Comparison of ENCODE assay signal across 16 cellular contexts in genomic region chr17:71208111-71208704, GRCh38.
A peak's percentile ranks its signal among the peaks of the same experiment; 100 is the strongest.
DNase-seq lines count a peak whose midpoint lies in the region; ATAC-seq and TF ChIP-seq lines count a peak whose summit lies in the region.
"Had no signal": no experiment of that assay in that cellular context is flagged by ENCODE, and none has a peak within 500 bp of the region (broad histone marks: within the 10 kb centered on the region; RNA-seq: fewer than 3 reads in every experiment).

No MANE protein-coding gene starts in this region.

- H4K20me1 ChIP-seq in PC-3 (ENCODE audit: low read length): no peaks in the 10 kb centered on the region

- no peaks in the 10 kb centered on the region for H3K9me3 ChIP-seq in PC-3 (ENCODE audit: low read length)
- H3K9me3 ChIP-seq in psoas muscle: no peaks in the 10 kb centered on the region
- no peaks in the 10 kb centered on the region for H3K9me3 ChIP-seq in adrenal gland (replicated peaks in 1 of 3)
- H3K9me3 ChIP-seq in SJCRH30 (replicated peaks): no peaks in the 10 kb centered on the region
- H3K9me3 ChIP-seq: breast epithelium, gastrocnemius medialis had no signal

- BruUV-seq in PC-3 (replicated peaks; lab: Mats Ljungman, UMichigan): no TSS peak

- TF ChIP-seq POLR2A in adrenal gland (IDR thresholded peaks at IDR 0.05): no peak

- H3K27ac ChIP-seq in PC-3 (ENCODE audit: low read length) (peak overlapping the region; percentile 75), epithelial cell of prostate (peak overlapping the region; percentile 83), psoas muscle (no peak overlapping the region), adrenal gland (no peak overlapping the region), SJCRH30 (no peak overlapping the region)
- H3K27ac ChIP-seq: breast epithelium, gastrocnemius medialis had no signal

- POLR2A ChIA-PET in PC-3 (lab: Charles Lee; ENCODE audit: unreplicated experiment): no interaction called here

- H3K27me3 ChIP-seq in PC-3 (ENCODE audit: low read length) (no peaks in the 10 kb centered on the region), psoas muscle (ENCODE audit: insufficient read depth in 3 of 3, low read length in 2 of 3) (no peaks in the 10 kb centered on the region), adrenal gland (no peaks in the 10 kb centered on the region), SJCRH30 (no peaks in the 10 kb centered on the region)
- H3K27me3 ChIP-seq: breast epithelium, gastrocnemius medialis had no signal

- no peak for TF ChIP-seq CTCF in PC-3 (conservative IDR thresholded peaks at IDR 0.05; ENCODE audit: low read depth, low read length)
- TF ChIP-seq CTCF in psoas muscle (IDR thresholded peaks at IDR 0.05): no peak
- no peak for TF ChIP-seq CTCF in adrenal gland (IDR thresholded peaks at IDR 0.05)

- H3K9me2 ChIP-seq in PC-3 (replicated peaks; ENCODE audit: low read length): no peaks in the 10 kb centered on the region

- 82 to 88% (median 86%) methylated on average over 3 of the region's 3 CpGs for WGBS in psoas muscle, 3 donors
- 82 to 87% (median 87%) methylated on average over 3 of the region's 3 CpGs for WGBS in adrenal gland, 4 donors

- CTCF ChIA-PET in PC-3 (lab: Charles Lee): no interaction called here

- H3K4me1 ChIP-seq in PC-3 (ENCODE audit: insufficient read depth, low read length): peaks cover 10% of the 10 kb centered on the region
- no peaks in the 10 kb centered on the region for H3K4me1 ChIP-seq in psoas muscle
- no peaks in the 10 kb centered on the region for H3K4me1 ChIP-seq in adrenal gland (replicated peaks in 1 of 2)
- H3K4me1 ChIP-seq in SJCRH30: no peaks in the 10 kb centered on the region
- H3K4me1 ChIP-seq: breast epithelium, gastrocnemius medialis had no signal

- H3K4me3 ChIP-seq in PC-3 (ENCODE audit: low read length) (no peak overlapping the region), psoas muscle (no peak overlapping the region), adrenal gland (no peak overlapping the region), SJCRH30 (no peak overlapping the region)
- H3K4me3 ChIP-seq: breast epithelium, gastrocnemius medialis had no signal

- H3K9ac ChIP-seq in PC-3 (ENCODE audit: low read length): no peak overlapping the region; the same call in 1 of the 2 replicates

- peak overlapping the region; percentile 25; the same call in 1 of the 2 replicates for H3K4me2 ChIP-seq in PC-3 (ENCODE audit: low read length)

- H3K79me2 ChIP-seq in PC-3 (ENCODE audit: low read length): no peaks in the 10 kb centered on the region

- no peaks in the 10 kb centered on the region for H3F3A ChIP-seq in PC-3 (ENCODE audit: low read length, unreplicated experiment)

- intact Hi-C loops in PC-3 (cut with micrococcal nuclease) (no loop called here), psoas muscle (cut with DNase I) (no loop called here), adrenal gland (cut with DNase I) (no loop called here)

- no peaks in the 10 kb centered on the region for H3K36me3 ChIP-seq in PC-3 (ENCODE audit: low read depth, low read length)
- H3K36me3 ChIP-seq in psoas muscle (ENCODE audit: insufficient read depth in 1 of 2, low read depth in 1 of 2): no peaks in the 10 kb centered on the region
- H3K36me3 ChIP-seq in adrenal gland (replicated peaks in 1 of 2): no peaks in the 10 kb centered on the region
- no peaks in the 10 kb centered on the region for H3K36me3 ChIP-seq in SJCRH30
- H3K36me3 ChIP-seq: breast epithelium, gastrocnemius medialis had no signal

- peak; percentile 69 for ATAC-seq in PC-3
- ATAC-seq in psoas muscle: peak in 3 of 4 donors; percentile 22 to 69 (median 58)
- ATAC-seq: natural killer cell had no signal

- H2AFZ ChIP-seq in PC-3 (ENCODE audit: low read length): 0 out of 2 replicates have a peak overlapping the region, but pooled peaks have one; percentile 21

- DNase-seq in GM03348 (ENCODE audit: low spot score) (peak; percentile 11), PC-3 (peak; percentile 84), epithelial cell of prostate (ENCODE audit: low read depth, low spot score) (peak; percentile 99), psoas muscle (no peak), COR-L47 (lab: John Stamatoyannopoulos, UW) (no peak), adrenal gland (no peak), NCI-H1105 (lab: John Stamatoyannopoulos, UW) (no peak), SJCRH30 (no peak)
- DNase-seq: DMS79, gastrocnemius medialis, GOT3, natural killer cell, NCI-H2171 treated with DMSO at 0.1 percent for 48 hours, SHP77 treated with DMSO at 0.1 percent for 48 hours, substantia nigra had no signal

Comparison
In these comparisons a context has a peak if more than half of its experiments do, and no peak if none do; other contexts are left out.
1. DNase-seq: peak in GM03348 (single experiment), PC-3 (single experiment) and epithelial cell of prostate (single experiment); none in psoas muscle (0 of 2), COR-L47 (single experiment), adrenal gland (0 of 7), NCI-H1105 (single experiment) and SJCRH30 (0 of 2).
2. H3K27ac ChIP-seq: peak in PC-3 (single experiment) and epithelial cell of prostate (single experiment); none in psoas muscle (single experiment), adrenal gland (0 of 5) and SJCRH30 (single experiment).